8 cellular contexts compared by ENCODE assay signal in the genomic region with DNA sequence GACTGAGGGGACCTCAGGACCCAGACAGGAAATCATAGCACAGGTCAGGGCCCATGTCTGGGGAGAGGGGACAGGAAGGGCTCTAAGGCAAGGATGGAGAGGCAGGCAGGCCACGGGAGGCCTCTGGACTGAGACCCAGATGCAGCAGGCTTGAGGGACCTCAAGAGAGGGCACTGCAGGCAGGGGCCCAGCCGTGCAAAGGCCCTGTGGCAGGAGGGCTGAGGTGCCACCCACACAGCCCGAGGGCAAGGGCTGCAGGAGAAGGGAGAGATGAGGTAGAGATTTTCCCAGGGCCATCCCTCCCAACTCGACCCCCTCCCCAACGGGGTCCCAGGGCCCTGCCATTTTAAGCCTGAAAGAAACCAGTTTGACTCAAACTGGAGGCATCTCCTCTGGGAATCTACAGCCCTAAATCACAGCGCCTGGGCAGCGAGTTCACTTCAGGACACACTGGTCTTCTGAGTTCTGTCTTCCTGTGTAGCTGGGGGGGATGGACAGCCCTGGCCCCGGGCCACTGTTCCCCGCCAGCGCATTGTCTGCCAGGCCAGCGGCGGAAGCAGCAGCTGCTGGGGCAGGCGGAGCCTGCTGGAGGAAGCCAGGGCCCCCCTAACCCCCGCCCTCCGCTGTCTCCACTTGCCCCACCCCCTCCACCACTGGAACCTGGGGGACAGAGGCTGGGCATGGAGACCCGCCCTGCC. TPM values are rescaled to one million over a fixed set of nuclear protein-coding genes. Genes with fewer than 3 reads are reported as not detected.
DNase-seq lines count a peak whose midpoint lies in the region; ATAC-seq and TF ChIP-seq lines count a peak whose summit lies in the region.

No MANE protein-coding gene starts in this region.

- H3K9ac ChIP-seq in adipocyte (ENCODE audit: low read length), result peak overlapping the region; percentile 90

- no peaks in the 10 kb centered on the region for H3K36me3 ChIP-seq in adipocyte (ENCODE audit: control insufficient read depth, insufficient read depth, low read length, severe bottlenecking)
- H3K36me3 ChIP-seq in heart right ventricle, result no peaks in the 10 kb centered on the region

- H3K4me1 ChIP-seq in adipocyte (ENCODE audit: control insufficient read depth, insufficient read depth, low read length) (peaks cover 36% of the 10 kb centered on the region), heart right ventricle (peaks cover 42 to 80% (median 78%) of the 10 kb centered on the region in 9 donors)

- intact Hi-C loops in heart right ventricle (cut with DNase I) (loop anchor here in 7 of 10 donors (5.0 to 10.0 kb wide), 6 partner anchors 45 to 318 kb away; no protein-coding TSS in a partner anchor), posterior cingulate gyrus (cut with DNase I) (loop anchor here (10.0 kb wide), 1 partner anchor 548 kb away; no protein-coding TSS in a partner anchor)

- peaks cover 3% of the 10 kb centered on the region for H3K27me3 ChIP-seq in adipocyte (replicated peaks; ENCODE audit: control insufficient read depth, insufficient read depth, low read length)
- H3K27me3 ChIP-seq in heart right ventricle, result no peaks in the 10 kb centered on the region

- H3K9me3 ChIP-seq in adipocyte (ENCODE audit: control insufficient read depth, low read length) (no peaks in the 10 kb centered on the region), heart right ventricle (no peaks in the 10 kb centered on the region)

- WGBS in heart right ventricle, 2 donors, result 11 to 18% methylated on average over 15 to 16 of the region's 16 CpGs

- DNase-seq in COLO668 (lab: John Stamatoyannopoulos, UW; ENCODE audit: unreplicated experiment) (peak; percentile 83), NCI-H1105 treated with DMSO at 0.1 percent for 48 hours (lab: John Stamatoyannopoulos, UW) (peak; percentile 52), adipocyte (ENCODE audit: low read depth) (peak; percentile 84), heart right ventricle (peak; percentile 95), posterior cingulate gyrus (peak; percentile 67 to 97 (median 80))
- no peak for DNase-seq in stimulated activated CD4-positive, alpha-beta T cell treated with anti-CD3 and anti-CD28 coated beads, Interleukin-12 subunit alpha, Interleukin-12 subunit beta, amount 100 ng/mL, for 4 hours
- no peak for DNase-seq in activated CD8-positive, alpha-beta memory T cell treated with anti-CD3 and anti-CD28 coated beads, Interleukin-2, amount 50 U/mL, for 4 hours

- ATAC-seq in heart right ventricle, result peak; percentile 84 to 93 (median 90)
- ATAC-seq in HG03159 (IDR thresholded peaks at IDR 0.05; ENCODE audit: unreplicated experiment), result no peak

- peak overlapping the region; percentile 74 to 98 (median 89) for H3K27ac ChIP-seq in heart right ventricle

- H3K4me3 ChIP-seq in adipocyte (ENCODE audit: low read length), result peak overlapping the region; percentile 75
- H3K4me3 ChIP-seq in heart right ventricle, result peak overlapping the region in 6 of 10 donors; percentile 4 to 29 (median 16)

- peak in 1 of 9 donors; percentile 7 for TF ChIP-seq CTCF in heart right ventricle (IDR thresholded peaks at IDR 0.05)

RNA-seq across cellular contexts. Expression of a gene that starts 20.3 kb away (rescaled TPM):
- total RNA-seq in heart right ventricle, result not detected
- polyA plus RNA-seq in heart right ventricle, result not detected

Comparison
In these comparisons a context has a peak if more than half of its experiments do, and no peak if none do; other contexts are left out.
1. DNase-seq: peak in COLO668 (single experiment), NCI-H1105 treated with DMSO at 0.1 percent for 48 hours (single experiment), adipocyte (single experiment), heart right ventricle (2 of 2) and posterior cingulate gyrus (10 of 10); none in stimulated activated CD4-positive, alpha-beta T cell treated with anti-CD3 and anti-CD28 coated beads, Interleukin-12 subunit alpha, Interleukin-12 subunit beta, amount 100 ng/mL, for 4 hours (single experiment) and activated CD8-positive, alpha-beta memory T cell treated with anti-CD3 and anti-CD28 coated beads, Interleukin-2, amount 50 U/mL, for 4 hours (single experiment).